In the genomic region with DNA sequence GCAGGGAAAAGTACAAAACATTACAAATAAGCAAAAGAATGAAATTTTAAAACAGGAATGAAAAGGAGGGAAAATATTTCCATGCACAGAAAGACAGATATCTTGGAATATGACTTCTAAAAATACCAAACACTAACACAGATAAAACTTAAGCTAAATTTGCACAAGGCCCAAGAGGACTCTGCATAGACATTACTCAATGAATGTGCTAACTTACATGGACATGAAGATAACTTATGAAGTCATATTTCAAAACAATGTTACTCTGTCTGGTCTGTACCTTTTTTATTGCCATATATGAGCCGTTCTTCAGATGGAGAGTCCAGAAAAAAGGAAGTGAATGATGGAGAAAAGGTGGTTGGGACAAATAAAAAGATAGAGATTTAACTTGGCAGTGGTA, we compare ENCODE assay signal across 17 cellular contexts. TPM values are rescaled to one million over a fixed set of nuclear protein-coding genes. Genes with fewer than 3 reads are reported as not detected.
A peak's percentile ranks its signal among the peaks of the same experiment; 100 is the strongest.
DNase-seq lines count a peak whose midpoint lies in the region; ATAC-seq, FAIRE-seq and TF ChIP-seq lines count a peak whose summit lies in the region.
"Had no signal": no experiment of that assay in that cellular context is flagged by ENCODE, and none has a peak within 500 bp of the region (broad histone marks: within the 10 kb centered on the region; RNA-seq: fewer than 3 reads in every experiment).

No MANE protein-coding gene starts in this region.

- no peaks in the 10 kb centered on the region for H3K79me2 ChIP-seq in K562 (ENCODE audit: control insufficient read depth, insufficient read depth, low read length)

- H3K4me3 ChIP-seq in CD4-positive, alpha-beta memory T cell (ENCODE audit: low read length in 2 of 2) = no peak overlapping the region
- no peak overlapping the region for H3K4me3 ChIP-seq in K562

- TF ChIP-seq CTCF in D721Med (IDR thresholded peaks at IDR 0.05; ENCODE audit: insufficient read depth, missing control alignments) (no peak), K562 (IDR thresholded peaks at IDR 0.05 in 2 of 3, conservative IDR thresholded peaks at IDR 0.05 in 1 of 3; ENCODE audit: insufficient read depth in 2 of 3, low read depth in 1 of 3, low read length in 3 of 3) (no peak)

- H3K27ac Mint-ChIP-seq in activated naive CD4-positive, alpha-beta T cell treated with anti-CD3 and anti-CD28 coated beads, Interleukin-2, amount 50 U/mL, for 24 hours = peak overlapping the region; percentile 73
- no peak overlapping the region for H3K27ac Mint-ChIP-seq in activated naive CD4-positive, alpha-beta T cell treated with anti-CD3 and anti-CD28 coated beads for 36 hours
- H3K27ac Mint-ChIP-seq in CD4-positive, alpha-beta memory T cell = peak overlapping the region in 4 of 7 donors; percentile 7 to 48 (median 15)

- DNase-seq in activated naive CD4-positive, alpha-beta T cell treated with anti-CD3 and anti-CD28 coated beads for 36 hours = no peak
- no peak for DNase-seq in CD4-positive, alpha-beta memory T cell
- no peak for DNase-seq in D721Med (ENCODE audit: insufficient read length, low spot score)
- no peak for DNase-seq in K562 (ENCODE audit: extremely low read depth in 1 of 4, low spot score in 3 of 4)
- DNase-seq in AG08396 (ENCODE audit: low spot score) = no peak
- DNase-seq in stimulated activated naive CD4-positive, alpha-beta T cell treated with Interleukin-2 at 50 U/mL for 16 hours (lab: John Stamatoyannopoulos, UW) = no peak
- DNase-seq: BE2C; Caco-2; CD8-positive, alpha-beta memory T cell; DMS53; GF-D8 had no signal

- peaks cover 9% of the 10 kb centered on the region for H3K36me3 Mint-ChIP-seq in activated naive CD4-positive, alpha-beta T cell treated with anti-CD3 and anti-CD28 coated beads, Interleukin-2, amount 50 U/mL, for 24 hours
- H3K36me3 Mint-ChIP-seq in activated naive CD4-positive, alpha-beta T cell treated with anti-CD3 and anti-CD28 coated beads for 36 hours (ENCODE audit: low read depth) = peaks cover 6% of the 10 kb centered on the region
- H3K36me3 Mint-ChIP-seq in CD4-positive, alpha-beta memory T cell = peaks cover 26 to 44% of the 10 kb centered on the region in 2 donors

- no peaks in the 10 kb centered on the region for H3K27me3 ChIP-seq in CD4-positive, alpha-beta memory T cell (ENCODE audit: insufficient read depth, low read length)
- H3K27me3 ChIP-seq in K562 (ENCODE audit: control insufficient read depth in 2 of 2, insufficient read depth in 2 of 2, low read length in 2 of 2) = no peaks in the 10 kb centered on the region
- H3K27me3 ChIP-seq: BE2C had no signal

- H3K27ac ChIP-seq in CD4-positive, alpha-beta memory T cell (ENCODE audit: low read depth, low read length) = no peak overlapping the region
- no peak overlapping the region for H3K27ac ChIP-seq in K562 (ENCODE audit: extremely low read depth, low read depth, low read length)
- H3K27ac ChIP-seq: C4-2B had no signal

- POLR2A ChIA-PET in CD4-positive, alpha-beta memory T cell (lab: Charles Lee; ENCODE audit: partially characterized antibody) = no interaction called here
- POLR2A ChIA-PET in K562 (lab: Yijun Ruan, JAX) = no interaction called here

- TF ChIP-seq POLR2A in K562 (conservative IDR thresholded peaks at IDR 0.05) = no peak

- no peak overlapping the region for H2AFZ ChIP-seq in K562 (ENCODE audit: low read depth, low read length)

- CTCF ChIA-PET in activated naive CD4-positive, alpha-beta T cell treated with anti-CD3 and anti-CD28 coated beads for 36 hours (lab: Charles Lee) = interaction anchor here (0.6 to 0.8 kb wide), 2 partner anchors 19 to 94 kb away, joined by 3 read pairs; no protein-coding TSS in a partner anchor
- CTCF ChIA-PET in CD4-positive, alpha-beta memory T cell (lab: Charles Lee; ENCODE audit: partially characterized antibody) = no interaction called here
- CTCF ChIA-PET in K562 (lab: Yijun Ruan, JAX; ENCODE audit: low intra/inter-chr PET ratio) = no interaction called here

- no peak for ATAC-seq in K562
- ATAC-seq: HCT116, HepG2 had no signal

- TF ChIP-seq EP300 in K562 (IDR thresholded peaks at IDR 0.05; ENCODE audit: low read length) = no peak

- H3K4me1 Mint-ChIP-seq in activated naive CD4-positive, alpha-beta T cell treated with anti-CD3 and anti-CD28 coated beads, Interleukin-2, amount 50 U/mL, for 24 hours = peaks cover 5% of the 10 kb centered on the region
- no peaks in the 10 kb centered on the region for H3K4me1 Mint-ChIP-seq in activated naive CD4-positive, alpha-beta T cell treated with anti-CD3 and anti-CD28 coated beads for 36 hours (ENCODE audit: low read depth)
- peaks cover 0 to 7% (median 2%) of the 10 kb centered on the region in 4 donors for H3K4me1 Mint-ChIP-seq in CD4-positive, alpha-beta memory T cell

- H4K20me1 ChIP-seq in K562 (replicated peaks; ENCODE audit: control insufficient read depth, insufficient read depth, low read length) = no peaks in the 10 kb centered on the region

- BruUV-seq in K562 (replicated peaks; lab: Mats Ljungman, UMichigan) = no TSS peak

- FAIRE-seq in D721Med (lab: Jason Lieb, UNC) (peak; percentile 38), K562 (lab: Jason Lieb, UNC) (peak; percentile 40)
- FAIRE-seq: A204.1, HepG2, HTR-8/SVneo had no signal

- no peaks in the 10 kb centered on the region for H3K4me1 ChIP-seq in CD4-positive, alpha-beta memory T cell (ENCODE audit: insufficient read depth, low read length)
- no peaks in the 10 kb centered on the region; a peak in 1 of 5 replicates for H3K4me1 ChIP-seq in K562 (replicated peaks in 1 of 2; ENCODE audit: control insufficient read depth in 2 of 2, insufficient read depth in 2 of 2, low read length in 2 of 2)
- H3K4me1 ChIP-seq: BE2C, Caco-2 had no signal

- H3K36me3 ChIP-seq in CD4-positive, alpha-beta memory T cell (ENCODE audit: insufficient read depth, low read length) = peaks cover 4% of the 10 kb centered on the region
- H3K36me3 ChIP-seq in K562 (ENCODE audit: control insufficient read depth, insufficient read depth, low read length) = peaks cover 11% of the 10 kb centered on the region; the same call in 1 of the 3 replicates
- H3K36me3 ChIP-seq: BE2C had no signal

- no peaks in the 10 kb centered on the region for H3K9me3 ChIP-seq in CD4-positive, alpha-beta memory T cell (ENCODE audit: control insufficient read depth in 1 of 2, low read length in 2 of 2)
- H3K9me3 ChIP-seq in K562 (replicated peaks; ENCODE audit: control insufficient read depth, insufficient read depth, low read depth, low read length) = no peaks in the 10 kb centered on the region
- H3K9me3 ChIP-seq: BE2C, Caco-2 had no signal

- in situ Hi-C loops in K562 (cut with MboI) = no loop called here

- intact Hi-C loops in activated naive CD4-positive, alpha-beta T cell treated with anti-CD3 and anti-CD28 coated beads for 36 hours (cut with micrococcal nuclease) = no loop called here
- intact Hi-C loops in CD4-positive, alpha-beta memory T cell (cut with micrococcal nuclease) = no loop called here
- intact Hi-C loops in K562 (cut with micrococcal nuclease) = no loop called here

- no peak for TF ChIP-seq RAD21 in K562 (CRISPR knock-in tag; conservative IDR thresholded peaks at IDR 0.05 in 1 of 2, IDR thresholded peaks at IDR 0.05 in 1 of 2)

- no peak overlapping the region for H3K4me3 Mint-ChIP-seq in activated naive CD4-positive, alpha-beta T cell treated with anti-CD3 and anti-CD28 coated beads, Interleukin-2, amount 50 U/mL, for 24 hours
- no peak overlapping the region for H3K4me3 Mint-ChIP-seq in activated naive CD4-positive, alpha-beta T cell treated with anti-CD3 and anti-CD28 coated beads for 36 hours
- H3K4me3 Mint-ChIP-seq in CD4-positive, alpha-beta memory T cell = no peak overlapping the region
- H3K4me3 Mint-ChIP-seq: CD8-positive, alpha-beta memory T cell had no signal

- 21% methylated on average over 1 of the region's 1 CpG for WGBS in K562 (ENCODE audit: insufficient coverage, low coverage, missing lambda C conversion rate)

- H3K9ac ChIP-seq in K562 (ENCODE audit: insufficient read depth in 1 of 2, low read depth in 2 of 2, low read length in 2 of 2) = no peak overlapping the region

- H3K27me3 Mint-ChIP-seq in activated naive CD4-positive, alpha-beta T cell treated with anti-CD3 and anti-CD28 coated beads, Interleukin-2, amount 50 U/mL, for 24 hours = no peaks in the 10 kb centered on the region
- H3K27me3 Mint-ChIP-seq in activated naive CD4-positive, alpha-beta T cell treated with anti-CD3 and anti-CD28 coated beads for 36 hours (ENCODE audit: low read depth) = no peaks in the 10 kb centered on the region
- H3K27me3 Mint-ChIP-seq in CD4-positive, alpha-beta memory T cell = no peaks in the 10 kb centered on the region
- H3K27me3 Mint-ChIP-seq: CD8-positive, alpha-beta memory T cell had no signal

- H3K9me1 ChIP-seq in K562 (ENCODE audit: control insufficient read depth, insufficient read depth, low read length) = no peaks in the 10 kb centered on the region

- no peaks in the 10 kb centered on the region for H3K9me3 Mint-ChIP-seq in activated naive CD4-positive, alpha-beta T cell treated with anti-CD3 and anti-CD28 coated beads, Interleukin-2, amount 50 U/mL, for 24 hours
- no peaks in the 10 kb centered on the region for H3K9me3 Mint-ChIP-seq in activated naive CD4-positive, alpha-beta T cell treated with anti-CD3 and anti-CD28 coated beads for 36 hours
- no peaks in the 10 kb centered on the region for H3K9me3 Mint-ChIP-seq in CD4-positive, alpha-beta memory T cell
- H3K9me3 Mint-ChIP-seq: CD8-positive, alpha-beta memory T cell had no signal

- H3K4me2 ChIP-seq in K562 (ENCODE audit: insufficient read depth, low read length) = no peak overlapping the region

RNA-seq across cellular contexts. Expression of a gene that starts 15.0 kb away (rescaled TPM):
- 1 to 10 TPM; 1.6 to 1.9 TPM for total RNA-seq in activated naive CD4-positive, alpha-beta T cell treated with anti-CD3 and anti-CD28 coated beads for 36 hours
- total RNA-seq in CD4-positive, alpha-beta memory T cell = 1 to 10 TPM; 5.0 to 6.2 TPM
- under 1 TPM in 1 of 2 donors, not detected in 1; 0.26 TPM for polyA plus RNA-seq in CD4-positive, alpha-beta memory T cell
- 15.0 and 16.0 TPM in 2 replicates for total RNA-seq in K562 (2011; cell fraction: chromatin; rRNA removed; ENCODE audit: low replicate concordance)
- total RNA-seq in K562 (2011; cell fraction: nucleolus; rRNA removed) = 6.0 and 6.4 TPM in 2 replicates
- total RNA-seq in K562 (2011; cell fraction: nucleoplasm; rRNA removed) = 9.8 and 12.7 TPM in 2 replicates
- total RNA-seq in K562 (2014; rRNA removed) (0.77 and 0.90 TPM in 2 replicates), K562 (2014; rRNA removed; fragmentation: Illumina TruSeq; extraction: Trizol) (0.89 and 1.3 TPM in 2 replicates), K562 (2015; rRNA removed; fragmentation: Illumina TruSeq; extraction: Trizol) (1.2 TPM in 2 replicates), K562 (2021) (1.1 and 1.3 TPM in 2 replicates)
- polyA plus RNA-seq in K562 (2011; rRNA removed) (1.8 and 2.6 TPM in 2 replicates), K562 (2014; fragmentation: Illumina TruSeq; extraction: Trizol) (0.71 and 1.1 TPM in 2 replicates), K562 (2014; fragmentation: Nextera tagmentation; extraction: Ambion mirVana) (under 1 TPM; 0.28 to 0.49 TPM), K562 (2014; rRNA removed) (1.2 and 1.5 TPM in 2 replicates)
- polyA plus RNA-seq in K562 (2011; cell fraction: cytosol; rRNA removed) = 0.75 and 2.0 TPM in 2 replicates
- polyA plus RNA-seq in K562 (2011; cell fraction: nucleus; rRNA removed) = 8.3 and 11.0 TPM in 2 replicates
- polyA plus RNA-seq in K562 (2012) = 0.57 and 1.9 TPM in 2 replicates
- 1.3 and 2.5 TPM in 2 replicates for polyA minus RNA-seq in K562 (2011; rRNA and poly(A)+ RNA removed)
- polyA minus RNA-seq in K562 (2011; cell fraction: cytosol; rRNA and poly(A)+ RNA removed) = 0.76 and 1.5 TPM in 2 replicates
- 2.6 and 5.2 TPM in 2 replicates for polyA minus RNA-seq in K562 (2011; cell fraction: nucleus; rRNA and poly(A)+ RNA removed)

RNA-seq across cellular contexts. Expression of a gene that starts 34.5 kb away (rescaled TPM):
- 100 to 1,000 TPM; 130 to 134 TPM for total RNA-seq in activated naive CD4-positive, alpha-beta T cell treated with anti-CD3 and anti-CD28 coated beads for 36 hours
- 100 to 1,000 TPM; 103 to 111 TPM for total RNA-seq in CD4-positive, alpha-beta memory T cell
- polyA plus RNA-seq in CD4-positive, alpha-beta memory T cell = 100 to 1,000 TPM; 207 to 379 TPM
- total RNA-seq in K562 (2011; cell fraction: chromatin; rRNA removed; ENCODE audit: low replicate concordance) = 64.3 and 71.3 TPM in 2 replicates
- 44.9 and 47.4 TPM in 2 replicates for total RNA-seq in K562 (2011; cell fraction: nucleolus; rRNA removed)
- total RNA-seq in K562 (2011; cell fraction: nucleoplasm; rRNA removed) = 53.4 and 64.1 TPM in 2 replicates
- 79.8 and 81.6 TPM in 2 replicates for total RNA-seq in K562 (2014; rRNA removed)
- 137 and 145 TPM in 2 replicates for total RNA-seq in K562 (2014; rRNA removed; fragmentation: Illumina TruSeq; extraction: Trizol)
- 109 and 118 TPM in 2 replicates for total RNA-seq in K562 (2015; rRNA removed; fragmentation: Illumina TruSeq; extraction: Trizol)
- 157 and 158 TPM in 2 replicates for total RNA-seq in K562 (2021)
- polyA plus RNA-seq in K562 (2011; rRNA removed) = 130 TPM in 2 replicates
- polyA plus RNA-seq in K562 (2011; cell fraction: cytosol; rRNA removed) = 86.8 and 107 TPM in 2 replicates
- polyA plus RNA-seq in K562 (2011; cell fraction: nucleus; rRNA removed) = 61.5 and 74.3 TPM in 2 replicates
- polyA plus RNA-seq in K562 (2012) = 113 and 129 TPM in 2 replicates
- 133 and 150 TPM in 2 replicates for polyA plus RNA-seq in K562 (2014; fragmentation: Illumina TruSeq; extraction: Trizol)
- 100 to 1,000 TPM in 1 of 2 experiments, 10 to 100 TPM in 1; 86.4 to 122 TPM for polyA plus RNA-seq in K562 (2014; fragmentation: Nextera tagmentation; extraction: Ambion mirVana)
- 97.1 and 107 TPM in 2 replicates for polyA plus RNA-seq in K562 (2014; rRNA removed)
- polyA minus RNA-seq in K562 (2011; rRNA and poly(A)+ RNA removed) = 122 and 135 TPM in 2 replicates
- 65.9 and 97.0 TPM in 2 replicates for polyA minus RNA-seq in K562 (2011; cell fraction: cytosol; rRNA and poly(A)+ RNA removed)
- 29.2 and 41.3 TPM in 2 replicates for polyA minus RNA-seq in K562 (2011; cell fraction: nucleus; rRNA and poly(A)+ RNA removed)

RNA-seq across cellular contexts. Expression of a gene that starts 47.4 kb away (rescaled TPM):
- 10 to 100 TPM; 34.9 to 35.8 TPM for total RNA-seq in activated naive CD4-positive, alpha-beta T cell treated with anti-CD3 and anti-CD28 coated beads for 36 hours
- total RNA-seq in CD4-positive, alpha-beta memory T cell = 10 to 100 TPM; 47.4 to 48.1 TPM
- polyA plus RNA-seq in CD4-positive, alpha-beta memory T cell = 1 to 10 TPM; 8.9 to 9.6 TPM
- total RNA-seq in K562 (2011; cell fraction: chromatin; rRNA removed; ENCODE audit: low replicate concordance) = 22.8 and 74.5 TPM in 2 replicates
- 9.8 and 11.8 TPM in 2 replicates for total RNA-seq in K562 (2011; cell fraction: nucleolus; rRNA removed)
- 41.5 and 73.1 TPM in 2 replicates for total RNA-seq in K562 (2011; cell fraction: nucleoplasm; rRNA removed)
- total RNA-seq in K562 (2014; rRNA removed) (9.6 and 9.9 TPM in 2 replicates), K562 (2014; rRNA removed; fragmentation: Illumina TruSeq; extraction: Trizol) (19.0 and 20.1 TPM in 2 replicates), K562 (2015; rRNA removed; fragmentation: Illumina TruSeq; extraction: Trizol) (15.6 and 16.0 TPM in 2 replicates), K562 (2021) (25.6 and 26.8 TPM in 2 replicates)
- polyA plus RNA-seq in K562 (2011; rRNA removed) (11.9 and 17.8 TPM in 2 replicates), K562 (2014; fragmentation: Illumina TruSeq; extraction: Trizol) (22.6 and 27.6 TPM in 2 replicates), K562 (2014; fragmentation: Nextera tagmentation; extraction: Ambion mirVana) (10 to 100 TPM; 10.8 to 13.7 TPM), K562 (2014; rRNA removed) (18.1 and 19.4 TPM in 2 replicates)
- 3.3 and 7.5 TPM in 2 replicates for polyA plus RNA-seq in K562 (2011; cell fraction: cytosol; rRNA removed)
- 15.8 and 21.7 TPM in 2 replicates for polyA plus RNA-seq in K562 (2011; cell fraction: nucleus; rRNA removed)
- 23.3 and 34.6 TPM in 2 replicates for polyA plus RNA-seq in K562 (2012)
- polyA minus RNA-seq in K562 (2011; rRNA and poly(A)+ RNA removed) = 16.5 and 19.1 TPM in 2 replicates
- polyA minus RNA-seq in K562 (2011; cell fraction: cytosol; rRNA and poly(A)+ RNA removed) = 13.5 and 15.8 TPM in 2 replicates
- 9.8 and 16.8 TPM in 2 replicates for polyA minus RNA-seq in K562 (2011; cell fraction: nucleus; rRNA and poly(A)+ RNA removed)
